Comparison of ENCODE assay signal across 13 cellular contexts in the genomic region with DNA sequence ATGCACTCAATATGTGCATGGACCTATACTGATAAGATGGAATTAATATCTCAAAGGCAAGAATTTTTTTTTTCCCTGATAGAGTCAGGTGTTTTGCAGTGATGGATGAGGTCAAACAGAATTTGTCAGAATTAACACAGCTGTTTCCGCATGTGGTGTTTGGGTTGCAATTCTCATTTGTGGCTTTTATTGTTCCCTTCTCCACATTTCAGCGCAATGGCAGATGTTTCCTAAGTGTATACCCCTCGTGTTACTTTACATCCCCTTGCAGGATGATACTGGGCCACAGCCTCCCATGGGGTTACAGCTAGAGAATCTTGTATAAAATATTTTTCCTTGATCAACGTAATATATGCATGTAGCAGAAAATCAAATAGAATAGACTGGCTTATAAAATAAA.
"Had no signal": no experiment of that assay in that cellular context is flagged by ENCODE, and none has a peak within 500 bp of the region (broad histone marks: within the 10 kb centered on the region; RNA-seq: fewer than 3 reads in every experiment).

No MANE protein-coding gene starts in this region.

- DNase-seq: activated CD4-positive, alpha-beta T cell treated with anti-CD3 and anti-CD28 coated beads, Interleukin-2, amount 50 U/mL, for 4 hours; activated CD4-positive, CD25-positive, alpha-beta regulatory T cell treated with anti-CD3 and anti-CD28 coated beads, Interleukin-2, amount 50 U/mL, for 72 hours; activated naive CD4-positive, alpha-beta T cell treated with anti-CD3 and anti-CD28 coated beads, Interleukin-2, amount 50 U/mL, for 16 hours; hippocampal formation; kidney; left ventricle myocardium inferior; mesenchymal stem cell; naive thymus-derived CD8-positive, alpha-beta T cell; stimulated activated CD4-positive, alpha-beta T cell treated with anti-CD3 and anti-CD28 coated beads, Interleukin-12 subunit alpha, Interleukin-12 subunit beta, amount 100 ng/mL, for 4 hours; stimulated activated CD4-positive, alpha-beta T cell treated with anti-CD3 and anti-CD28 coated beads, Interleukin-2, amount 100 ng/mL, for 24 hours; stomach; testis; upper lobe of left lung had no signal
